Comparison of ENCODE assay signal across 6 cellular contexts in the genomic region with DNA sequence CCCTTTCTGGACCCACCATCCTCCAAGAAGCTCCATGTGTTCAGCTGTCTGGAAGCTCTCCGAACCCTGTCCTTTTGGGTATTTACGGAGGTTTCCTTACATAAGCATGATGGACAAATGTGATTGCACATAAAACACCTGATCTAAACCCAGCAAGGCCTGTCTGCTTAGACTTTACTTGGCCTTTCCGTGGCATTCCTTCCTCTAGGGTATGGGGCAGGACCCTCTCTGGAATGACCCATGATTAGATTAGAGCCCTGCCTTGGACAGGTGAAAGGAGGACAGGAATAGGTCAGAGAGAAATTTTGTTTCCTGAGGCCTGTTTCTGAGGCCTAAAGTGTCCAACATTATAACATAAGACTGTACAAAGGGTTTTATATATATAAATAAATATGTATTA.
"Had no signal": no experiment of that assay in that cellular context is flagged by ENCODE, and none has a peak within 500 bp of the region (broad histone marks: within the 10 kb centered on the region; RNA-seq: fewer than 3 reads in every experiment).

No MANE protein-coding gene starts in this region.

- H3K36me3 ChIP-seq: HAP-1 had no signal

- H3K4me3 ChIP-seq: GM23248, HAP-1, K562 had no signal

- H3K9ac ChIP-seq: GM23248 had no signal

- H3K9me3 ChIP-seq: HAP-1 had no signal

- DNase-seq: GM23248, GOT3, H7, IMR-90 had no signal

- H3K27ac ChIP-seq: GM23248 had no signal

- H2AFZ ChIP-seq: GM23248 had no signal
